ENCODE assay signal across 9 cellular contexts in the genomic region with DNA sequence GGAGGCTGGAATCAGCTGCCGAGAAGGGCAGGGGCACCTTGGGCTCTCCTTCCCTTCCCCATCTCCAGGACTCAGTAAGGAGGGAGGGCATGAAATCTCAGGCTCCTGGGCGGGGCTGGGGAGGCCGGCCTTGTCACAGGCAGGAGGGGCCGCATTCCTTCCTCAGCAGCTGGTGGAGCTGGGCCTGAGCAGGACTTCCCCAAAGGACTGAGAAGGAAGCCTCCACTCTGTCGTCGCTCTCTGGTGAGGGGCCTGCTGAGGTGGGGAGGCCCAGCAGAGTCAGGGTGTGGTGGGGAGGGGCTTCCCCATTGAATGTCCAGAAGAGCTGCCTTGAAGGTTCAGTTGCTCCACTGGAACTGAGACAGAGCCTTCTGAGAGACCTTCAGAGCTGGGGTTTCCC. TPM values are rescaled to one million over a fixed set of nuclear protein-coding genes. Genes with fewer than 3 reads are reported as not detected.
DNase-seq lines count a peak whose midpoint lies in the region; ATAC-seq and TF ChIP-seq lines count a peak whose summit lies in the region.
"Had no signal": no experiment of that assay in that cellular context is flagged by ENCODE, and none has a peak within 500 bp of the region (broad histone marks: within the 10 kb centered on the region; RNA-seq: fewer than 3 reads in every experiment).

No MANE protein-coding gene starts in this region.

- CTCF ChIA-PET in GM10248 (lab: Yijun Ruan, JAX), result interaction anchor here (0.7 to 3.2 kb wide), 5 partner anchors 10 to 305 kb away, joined by 3 to 35 read pairs (median 3); no protein-coding TSS in a partner anchor

- peak overlapping the region in 2 of 8 donors; percentile 4 to 13 for H3K4me3 ChIP-seq in spleen

- no peaks in the 10 kb centered on the region for H3K27me3 ChIP-seq in spleen (replicated peaks in 1 of 7)

- no peaks in the 10 kb centered on the region for H3K9me3 ChIP-seq in spleen

- 7 to 16% (median 11%) methylated on average over 4 to 6 of the region's 6 CpGs for WGBS in spleen, 5 donors

- no peak for TF ChIP-seq POLR2A in spleen (IDR thresholded peaks at IDR 0.05)

- DNase-seq in GM10248 (ENCODE audit: extremely low spot score) (peak; percentile 59), SW480 (ENCODE audit: low spot score) (peak; percentile 9), hepatic stellate cell (ENCODE audit: low spot score) (peak; percentile 49), spleen (no peak)
- no peak for DNase-seq in activated T-cell treated with anti-CD3 and anti-CD28 coated beads, Interleukin-2, amount 50 U/mL, for 1 hour

- H3K36me3 ChIP-seq in spleen, result no peaks in the 10 kb centered on the region

- TF ChIP-seq CTCF in GM10248 (IDR thresholded peaks at IDR 0.05; ENCODE audit: control extremely low read depth, extremely low read depth, low read depth, missing control alignments) (no peak), spleen (IDR thresholded peaks at IDR 0.05 in 8 of 11, conservative IDR thresholded peaks at IDR 0.05 in 3 of 11) (no peak)

- intact Hi-C loops in spleen (cut with DNase I; ENCODE audit: low total_unique reads), result no loop called here

- POLR2A ChIA-PET in GM10248 (lab: Yijun Ruan, JAX), result no interaction called here

- peaks cover 0 to 11% (median 3%) of the 10 kb centered on the region in 6 donors for H3K4me1 ChIP-seq in spleen

- ATAC-seq in GM21737 (IDR thresholded peaks at IDR 0.05; ENCODE audit: unreplicated experiment) (no peak), HG03196 (IDR thresholded peaks at IDR 0.05; ENCODE audit: unreplicated experiment) (no peak), HG03095 (IDR thresholded peaks at IDR 0.05; ENCODE audit: unreplicated experiment) (no peak)

- peak overlapping the region in 7 of 8 donors; percentile 19 to 64 (median 47) for H3K27ac ChIP-seq in spleen

RNA-seq across cellular contexts. Expression of gene KCNA10, which starts 10.9 kb away (rescaled TPM):
- total RNA-seq in spleen, result under 1 TPM in 1 of 7 donors, not detected in 6; 0.28 TPM
- not detected for polyA plus RNA-seq in spleen
- total RNA-seq: dermis microvascular lymphatic vessel endothelial cell had no signal

RNA-seq across cellular contexts. Expression of gene PROK1, which starts 57.1 kb away (rescaled TPM):
- total RNA-seq in spleen, result 1 to 10 TPM in 1 of 7 donors, under 1 TPM in 4, not detected in 2; 0.20 to 1.1 (median 0.51) TPM
- 1 to 10 TPM in 1 of 3 donors, under 1 TPM in 1, not detected in 1; 0.07 to 2.5 TPM for polyA plus RNA-seq in spleen
- total RNA-seq: dermis microvascular lymphatic vessel endothelial cell had no signal

Comparison
In these comparisons a context has a peak if more than half of its experiments do, and no peak if none do; other contexts are left out.
1. DNase-seq: peak in GM10248 (single experiment), SW480 (single experiment) and hepatic stellate cell (single experiment); none in spleen (single experiment) and activated T-cell treated with anti-CD3 and anti-CD28 coated beads, Interleukin-2, amount 50 U/mL, for 1 hour (single experiment).